Comparison of ENCODE assay signal across 17 cellular contexts in the genomic region with DNA sequence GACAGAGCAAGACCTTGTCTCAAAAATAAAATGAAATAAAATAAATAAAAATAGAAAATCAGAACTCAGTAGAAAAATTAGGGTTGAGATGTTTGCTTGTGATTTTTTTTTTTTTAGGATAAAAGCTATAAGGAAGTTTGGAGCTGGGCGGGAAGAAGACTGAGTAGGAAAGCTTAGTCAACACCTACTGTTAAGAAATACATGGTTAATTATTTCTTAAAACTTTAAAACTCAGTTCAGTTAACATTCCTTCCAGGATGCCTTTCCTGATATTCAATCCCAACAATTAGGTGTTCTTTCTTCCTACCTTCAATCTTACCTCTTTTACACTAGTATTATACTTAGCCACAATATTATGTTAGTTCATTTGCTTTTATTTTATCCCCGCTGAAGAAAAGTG.
"Had no signal": no experiment of that assay in that cellular context is flagged by ENCODE, and none has a peak within 500 bp of the region (broad histone marks: within the 10 kb centered on the region; RNA-seq: fewer than 3 reads in every experiment).

No MANE protein-coding gene starts in this region.

- ATAC-seq: heart left ventricle; naive thymus-derived CD4-positive, alpha-beta T cell; right lobe of liver; stimulated activated effector memory CD8-positive, alpha-beta T cell treated with anti-CD3 and anti-CD28 coated beads, Interleukin-12 subunit alpha, Interleukin-12 subunit beta, amount 100 ng/mL, for 72 hours had no signal

- DNase-seq: colonic mucosa; effector CD4-positive, alpha-beta T cell; endodermal cell; foreskin melanocyte; heart left ventricle; hypothalamus; naive thymus-derived CD4-positive, alpha-beta T cell; nephron progenitor cell; retina; right lobe of liver; stimulated activated CD4-positive, alpha-beta T cell treated with anti-CD3 and anti-CD28 coated beads, Interleukin-4, amount 100 ng/mL, for 1 hour; stimulated activated CD8-positive, alpha-beta memory T cell treated with anti-CD3 and anti-CD28 coated beads, Interleukin-4, amount 100 ng/mL, for 48 hours; tibial artery; uterus had no signal

- FAIRE-seq: endothelial cell of umbilical vein, islet of Langerhans had no signal
